ENCODE assay signal across 18 cellular contexts in the genomic region with DNA sequence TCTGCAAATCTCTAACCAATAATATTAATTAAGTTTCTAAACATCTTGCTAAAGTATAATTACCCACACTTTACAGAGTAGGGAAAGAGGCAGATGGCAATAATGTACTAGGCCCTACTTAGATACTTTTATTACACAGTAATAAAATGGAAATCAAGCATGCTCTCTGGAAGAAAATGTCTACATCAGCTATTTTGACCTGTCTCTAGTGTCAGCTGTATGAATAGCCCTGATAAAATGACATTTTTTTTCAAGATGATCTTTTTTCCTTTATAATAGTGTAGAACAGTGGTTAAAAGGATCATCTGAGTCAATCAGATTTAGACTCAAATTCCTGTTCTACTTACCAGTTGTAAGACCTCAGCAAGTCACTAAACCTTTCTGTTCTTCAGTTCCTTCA.
A peak's percentile ranks its signal among the peaks of the same experiment; 100 is the strongest.
DNase-seq lines count a peak whose midpoint lies in the region; ATAC-seq, FAIRE-seq and TF ChIP-seq lines count a peak whose summit lies in the region.
"Had no signal": no experiment of that assay in that cellular context is flagged by ENCODE, and none has a peak within 500 bp of the region (broad histone marks: within the 10 kb centered on the region; RNA-seq: fewer than 3 reads in every experiment).

No MANE protein-coding gene starts in this region.

- no peak for FAIRE-seq in A549 (lab: Jason Lieb, UNC)
- FAIRE-seq: GM12878 had no signal

- H3K27ac ChIP-seq in A549, result no peak overlapping the region
- peak overlapping the region; percentile 32; the same call in 1 of the 2 replicates for H3K27ac ChIP-seq in SK-N-MC
- no peak overlapping the region for H3K27ac ChIP-seq in neural progenitor cell

- H3K36me3 ChIP-seq in SK-N-MC (ENCODE audit: insufficient read depth, low read length), result no peaks in the 10 kb centered on the region
- H3K36me3 ChIP-seq in neural progenitor cell, result no peaks in the 10 kb centered on the region
- H3K36me3 ChIP-seq: BE2C had no signal

- no peak for TF ChIP-seq RAD21 in A549 (conservative IDR thresholded peaks at IDR 0.05 in 1 of 2, IDR thresholded peaks at IDR 0.05 in 1 of 2)

- ATAC-seq in A549 (no peak), HG03097 (IDR thresholded peaks at IDR 0.05; ENCODE audit: low FRiP score, unreplicated experiment) (no peak)
- ATAC-seq: GM12878 had no signal

- no peak for TF ChIP-seq CTCF in A549 (IDR thresholded peaks at IDR 0.05)
- TF ChIP-seq CTCF in neural progenitor cell (IDR thresholded peaks at IDR 0.05), result no peak

- H3K4me2 ChIP-seq in A549 (no peak overlapping the region), neural progenitor cell (no peak overlapping the region)

- no peak for TF ChIP-seq EP300 in A549 (IDR thresholded peaks at IDR 0.05)

- CTCF ChIA-PET in A549 (lab: Yijun Ruan, JAX), result no interaction called here

- no peaks in the 10 kb centered on the region for H3K79me2 ChIP-seq in neural progenitor cell (ENCODE audit: low read depth)

- H3K4me1 ChIP-seq in A549 (no peaks in the 10 kb centered on the region), neural progenitor cell (no peaks in the 10 kb centered on the region)
- H3K4me1 ChIP-seq: BE2C, Caco-2 had no signal

- POLR2A ChIA-PET in A549 (lab: Yijun Ruan, JAX), result no interaction called here

- H4K20me1 ChIP-seq in neural progenitor cell (ENCODE audit: low read depth), result no peaks in the 10 kb centered on the region

- no peaks in the 10 kb centered on the region for H3K27me3 ChIP-seq in neural progenitor cell
- H3K27me3 ChIP-seq: BE2C had no signal

- no peaks in the 10 kb centered on the region for H3K9me3 Mint-ChIP-seq in neural progenitor cell
- H3K9me3 Mint-ChIP-seq: H9 had no signal

- DNase-seq in A549 (ENCODE audit: low read depth in 1 of 2, low spot score in 1 of 2) (no peak), DMS 273 treated with DMSO at 0.1 percent for 48 hours (lab: John Stamatoyannopoulos, UW) (peak; percentile 9), SK-N-MC (ENCODE audit: low read depth, low spot score) (no peak), neural progenitor cell (ENCODE audit: low spot score) (no peak), SK-N-DZ (ENCODE audit: low spot score) (no peak)
- DNase-seq: ACHN; BE2C; C1 segment of cervical spinal cord; Caco-2; CD4-positive, CD25-positive, alpha-beta regulatory T cell; DMS53; DND-41; EL; GOT3; H9; KBM-7 had no signal

- H3K27ac Mint-ChIP-seq in neural progenitor cell, result no peak overlapping the region
- H3K27ac Mint-ChIP-seq: CD4-positive, CD25-positive, alpha-beta regulatory T cell; H9 had no signal

- no peak for TF ChIP-seq POLR2A in A549 (IDR thresholded peaks at IDR 0.05; ENCODE audit: low read length)

- H3K4me3 ChIP-seq in A549 (no peak overlapping the region), SK-N-MC (no peak overlapping the region), neural progenitor cell (no peak overlapping the region)
- H3K4me3 ChIP-seq: GM12878 had no signal

- H3K4me3 Mint-ChIP-seq in neural progenitor cell, result no peak overlapping the region
- H3K4me3 Mint-ChIP-seq: CD4-positive, CD25-positive, alpha-beta regulatory T cell; H9 had no signal

- H3F3A ChIP-seq in neural progenitor cell (ENCODE audit: low read depth), result no peaks in the 10 kb centered on the region

- peak overlapping the region; percentile 9 for H2AFZ ChIP-seq in neural progenitor cell (replicated peaks)

- H3K4me1 Mint-ChIP-seq in neural progenitor cell, result peaks cover 4% of the 10 kb centered on the region
- H3K4me1 Mint-ChIP-seq: CD4-positive, CD25-positive, alpha-beta regulatory T cell; H9 had no signal

- no peaks in the 10 kb centered on the region for H3K9me3 ChIP-seq in A549
- no peaks in the 10 kb centered on the region for H3K9me3 ChIP-seq in SK-N-MC (ENCODE audit: low read depth, low read length)
- no peaks in the 10 kb centered on the region for H3K9me3 ChIP-seq in neural progenitor cell (ENCODE audit: low read depth)
- H3K9me3 ChIP-seq: BE2C, Caco-2 had no signal

- H3K9ac ChIP-seq in SK-N-MC (ENCODE audit: insufficient read length) (no peak overlapping the region), neural progenitor cell (no peak overlapping the region)

- H3K27me3 Mint-ChIP-seq in neural progenitor cell (ENCODE audit: insufficient read depth, low read depth), result peaks cover 4% of the 10 kb centered on the region
- H3K27me3 Mint-ChIP-seq: CD4-positive, CD25-positive, alpha-beta regulatory T cell had no signal

- H3K36me3 Mint-ChIP-seq in neural progenitor cell, result no peaks in the 10 kb centered on the region
- H3K36me3 Mint-ChIP-seq: CD4-positive, CD25-positive, alpha-beta regulatory T cell had no signal

TF ChIP-seq in A549, 52 proteins besides CTCF, POLR2A, EP300 and RAD21:
- TF ChIP-seq MAFK (IDR thresholded peaks at IDR 0.05; ENCODE audit: partially characterized antibody) (peak; percentile 86), HEYL (CRISPR knock-in tag; IDR thresholded peaks at IDR 0.05) (no peak)
